ENCODE assay signal across 1 cellular context in the genomic region with DNA sequence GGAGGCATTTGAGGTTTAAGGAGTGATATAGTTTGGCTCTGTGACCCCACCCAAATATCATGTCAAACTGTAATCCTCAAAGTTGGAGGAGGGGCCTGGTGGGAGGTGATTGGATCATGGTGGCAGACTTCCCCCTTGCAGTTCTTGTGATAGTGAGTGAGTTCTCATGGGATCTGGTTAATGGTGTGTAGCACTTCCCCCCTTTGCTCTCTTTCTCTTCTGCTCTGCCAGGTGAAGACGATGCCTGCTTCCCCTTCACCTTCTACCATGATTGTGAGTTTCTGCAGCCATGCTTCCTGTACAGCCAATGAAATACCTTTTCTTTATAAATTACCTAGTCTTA.
TF ChIP-seq lines count a peak whose summit lies in the region.

No MANE protein-coding gene starts in this region.

TF ChIP-seq in K562, 482 proteins besides CTCF, POLR2A, EP300 and RAD21:
- peak; percentile 75; the same call in 1 of the 2 replicates for TF ChIP-seq SPI1 (IDR thresholded peaks at IDR 0.05; ENCODE audit: borderline replicate concordance, low read depth, low read length)
- no peak for TF ChIP-seq ETS2 (tag; IDR thresholded peaks at IDR 0.05; ENCODE audit: borderline replicate concordance, poor library complexity, severe bottlenecking)
- TF ChIP-seq NR2C1 (IDR thresholded peaks at IDR 0.05), result no peak
- 0 out of 2 replicates have a peak, but pooled peaks have one; percentile 6 for TF ChIP-seq NR2C1 (tag; IDR thresholded peaks at IDR 0.05)
- TF ChIP-seq TAF1 (IDR thresholded peaks at IDR 0.05; ENCODE audit: control insufficient read depth, extremely low read depth, insufficient read depth, low read length, severe bottlenecking), result peak; percentile 3
- TF ChIP-seq PCBP2 (IDR thresholded peaks at IDR 0.05; ENCODE audit: low read depth, low read length, poor library complexity, severe bottlenecking), result no peak
- 0 out of 2 replicates have a peak, but pooled peaks have one; percentile 8 for TF ChIP-seq NBN (IDR thresholded peaks at IDR 0.05; ENCODE audit: low read depth)
- no peak for TF ChIP-seq XRCC4 (IDR thresholded peaks at IDR 0.05; ENCODE audit: extremely low read depth, insufficient read depth, insufficient read length)
- TF ChIP-seq, protein P1, sequence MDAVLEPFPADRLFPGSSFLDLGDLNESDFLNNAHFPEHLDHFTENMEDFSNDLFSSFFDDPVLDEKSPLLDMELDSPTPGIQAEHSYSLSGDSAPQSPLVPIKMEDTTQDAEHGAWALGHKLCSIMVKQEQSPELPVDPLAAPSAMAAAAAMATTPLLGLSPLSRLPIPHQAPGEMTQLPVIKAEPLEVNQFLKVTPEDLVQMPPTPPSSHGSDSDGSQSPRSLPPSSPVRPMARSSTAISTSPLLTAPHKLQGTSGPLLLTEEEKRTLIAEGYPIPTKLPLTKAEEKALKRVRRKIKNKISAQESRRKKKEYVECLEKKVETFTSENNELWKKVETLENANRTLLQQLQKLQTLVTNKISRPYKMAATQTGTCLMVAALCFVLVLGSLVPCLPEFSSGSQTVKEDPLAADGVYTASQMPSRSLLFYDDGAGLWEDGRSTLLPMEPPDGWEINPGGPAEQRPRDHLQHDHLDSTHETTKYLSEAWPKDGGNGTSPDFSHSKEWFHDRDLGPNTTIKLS (IDR thresholded peaks at IDR 0.05; ENCODE audit: borderline replicate concordance, low read depth), result 0 out of 2 replicates have a peak, but pooled peaks have one; percentile 10
- peak in 1 of 2 experiments; percentile 45; a peak in 1 of 4 replicates for TF ChIP-seq ETV6 (IDR thresholded peaks at IDR 0.05; ENCODE audit: borderline replicate concordance in 1 of 2, low read depth in 2 of 2, low read length in 1 of 2)
- TF ChIP-seq ETV6 (CRISPR knock-in tag; IDR thresholded peaks at IDR 0.05; ENCODE audit: borderline replicate concordance), result no peak
- TF ChIP-seq, protein P2, sequence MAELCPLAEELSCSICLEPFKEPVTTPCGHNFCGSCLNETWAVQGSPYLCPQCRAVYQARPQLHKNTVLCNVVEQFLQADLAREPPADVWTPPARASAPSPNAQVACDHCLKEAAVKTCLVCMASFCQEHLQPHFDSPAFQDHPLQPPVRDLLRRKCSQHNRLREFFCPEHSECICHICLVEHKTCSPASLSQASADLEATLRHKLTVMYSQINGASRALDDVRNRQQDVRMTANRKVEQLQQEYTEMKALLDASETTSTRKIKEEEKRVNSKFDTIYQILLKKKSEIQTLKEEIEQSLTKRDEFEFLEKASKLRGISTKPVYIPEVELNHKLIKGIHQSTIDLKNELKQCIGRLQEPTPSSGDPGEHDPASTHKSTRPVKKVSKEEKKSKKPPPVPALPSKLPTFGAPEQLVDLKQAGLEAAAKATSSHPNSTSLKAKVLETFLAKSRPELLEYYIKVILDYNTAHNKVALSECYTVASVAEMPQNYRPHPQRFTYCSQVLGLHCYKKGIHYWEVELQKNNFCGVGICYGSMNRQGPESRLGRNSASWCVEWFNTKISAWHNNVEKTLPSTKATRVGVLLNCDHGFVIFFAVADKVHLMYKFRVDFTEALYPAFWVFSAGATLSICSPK (IDR thresholded peaks at IDR 0.05; ENCODE audit: borderline replicate concordance), result no peak
- peak; percentile 50; the same call in 1 of the 2 replicates for TF ChIP-seq SMAD4 (CRISPR knock-in tag; conservative IDR thresholded peaks at IDR 0.05)
- TF ChIP-seq CC2D1A (IDR thresholded peaks at IDR 0.05), result peak; percentile 44; the same call in 1 of the 2 replicates
- 0 out of 4 replicates have a peak, but pooled peaks of 1 of the 2 experiments have one; percentile 15 for TF ChIP-seq TRIM24 (IDR thresholded peaks at IDR 0.05)
- TF ChIP-seq, protein P3, sequence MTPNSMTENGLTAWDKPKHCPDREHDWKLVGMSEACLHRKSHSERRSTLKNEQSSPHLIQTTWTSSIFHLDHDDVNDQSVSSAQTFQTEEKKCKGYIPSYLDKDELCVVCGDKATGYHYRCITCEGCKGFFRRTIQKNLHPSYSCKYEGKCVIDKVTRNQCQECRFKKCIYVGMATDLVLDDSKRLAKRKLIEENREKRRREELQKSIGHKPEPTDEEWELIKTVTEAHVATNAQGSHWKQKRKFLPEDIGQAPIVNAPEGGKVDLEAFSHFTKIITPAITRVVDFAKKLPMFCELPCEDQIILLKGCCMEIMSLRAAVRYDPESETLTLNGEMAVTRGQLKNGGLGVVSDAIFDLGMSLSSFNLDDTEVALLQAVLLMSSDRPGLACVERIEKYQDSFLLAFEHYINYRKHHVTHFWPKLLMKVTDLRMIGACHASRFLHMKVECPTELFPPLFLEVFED (CRISPR knock-in tag; conservative IDR thresholded peaks at IDR 0.05), result no peak
- TF ChIP-seq ZNF263 (CRISPR knock-in tag; IDR thresholded peaks at IDR 0.05; ENCODE audit: borderline replicate concordance), result 0 out of 2 replicates have a peak, but pooled peaks have one; percentile 1
- TF ChIP-seq CHD2 (IDR thresholded peaks at IDR 0.05; ENCODE audit: low read depth, low read length), result peak; percentile 79
- no peak for TF ChIP-seq FOSL1 (tag; conservative IDR thresholded peaks at IDR 0.05)
- TF ChIP-seq, protein P4, sequence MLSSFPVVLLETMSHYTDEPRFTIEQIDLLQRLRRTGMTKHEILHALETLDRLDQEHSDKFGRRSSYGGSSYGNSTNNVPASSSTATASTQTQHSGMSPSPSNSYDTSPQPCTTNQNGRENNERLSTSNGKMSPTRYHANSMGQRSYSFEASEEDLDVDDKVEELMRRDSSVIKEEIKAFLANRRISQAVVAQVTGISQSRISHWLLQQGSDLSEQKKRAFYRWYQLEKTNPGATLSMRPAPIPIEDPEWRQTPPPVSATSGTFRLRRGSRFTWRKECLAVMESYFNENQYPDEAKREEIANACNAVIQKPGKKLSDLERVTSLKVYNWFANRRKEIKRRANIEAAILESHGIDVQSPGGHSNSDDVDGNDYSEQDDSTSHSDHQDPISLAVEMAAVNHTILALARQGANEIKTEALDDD (IDR thresholded peaks at IDR 0.05), result no peak; the same call in 1 of the 2 replicates
- TF ChIP-seq L3MBTL2 (IDR thresholded peaks at IDR 0.05), result 0 out of 2 replicates have a peak, but pooled peaks have one; percentile 34
